27 cellular contexts compared by ENCODE assay signal in genomic region chr4:72864898-72865297, GRCh38.
"Had no signal": no experiment of that assay in that cellular context is flagged by ENCODE, and none has a peak within 500 bp of the region (broad histone marks: within the 10 kb centered on the region; RNA-seq: fewer than 3 reads in every experiment).

No MANE protein-coding gene starts in this region.

- H3K36me3 ChIP-seq: brain microvascular endothelial cell, esophagus muscularis mucosa, gastrocnemius medialis, heart left ventricle had no signal

- DNase-seq: activated CD4-positive, alpha-beta T cell treated with anti-CD3 and anti-CD28 coated beads for 4 hours; activated CD4-positive, alpha-beta T cell treated with anti-CD3 and anti-CD28 coated beads, Interleukin-2, amount 50 U/mL, for 1 hour; activated CD4-positive, alpha-beta T cell treated with anti-CD3 and anti-CD28 coated beads, Interleukin-2, amount 50 U/mL, for 48 hours; activated CD4-positive, CD25-positive, alpha-beta regulatory T cell; activated CD4-positive, CD25-positive, alpha-beta regulatory T cell treated with anti-CD3 and anti-CD28 coated beads, Interleukin-2, amount 50 U/mL, for 72 hours; activated CD8-positive, alpha-beta memory T cell treated with anti-CD3 and anti-CD28 coated beads for 24 hours; activated CD8-positive, alpha-beta T cell treated with anti-CD3 and anti-CD28 coated beads for 36 hours; activated effector memory CD4-positive, alpha-beta T cell treated with Interleukin-2 at 50 U/mL for 16 hours; activated gamma-delta T cell treated with Interleukin-2 at 50 U/mL for 16 hours; activated naive CD4-positive, alpha-beta T cell treated with anti-CD3 and anti-CD28 coated beads, Interleukin-2, amount 10 ng/mL, durations not matched to agents 7 days and 5 days; amniotic stem cell; anterior cingulate cortex; brain microvascular endothelial cell; effector CD4-positive, alpha-beta T cell; effector memory CD8-positive, alpha-beta T cell; erythroblast; foreskin keratinocyte; gastrocnemius medialis; glutamatergic neuron; heart left ventricle; hypothalamus; T-helper 2 cell had no signal

- H3K4me3 ChIP-seq: coronary artery, esophagus muscularis mucosa, gastrocnemius medialis, heart left ventricle had no signal

- H3K4me1 ChIP-seq: esophagus muscularis mucosa, foreskin keratinocyte, gastrocnemius medialis, heart left ventricle had no signal

- H3K27ac ChIP-seq: brain microvascular endothelial cell, coronary artery, esophagus muscularis mucosa, foreskin keratinocyte, gastrocnemius medialis, heart left ventricle had no signal

- H3K27me3 ChIP-seq: brain microvascular endothelial cell, esophagus muscularis mucosa, foreskin keratinocyte, gastrocnemius medialis, heart left ventricle had no signal

- H3K27ac Mint-ChIP-seq: activated CD8-positive, alpha-beta T cell treated with anti-CD3 and anti-CD28 coated beads for 36 hours; activated naive CD4-positive, alpha-beta T cell treated with anti-CD3 and anti-CD28 coated beads, Interleukin-2, amount 10 ng/mL, durations not matched to agents 7 days and 5 days; activated T-helper 17 cell treated with anti-CD3 and anti-CD28 coated beads, Interleukin-2, amount 50 U/mL, for 72 hours; dendritic cell treated with granulocyte-macrophage colony-stimulating factor and Interleukin-4, amounts not matched to agents 40 ng/mL and 50 ng/mL, for 4 days; effector memory CD8-positive, alpha-beta T cell had no signal

- H3K4me1 Mint-ChIP-seq: activated naive CD4-positive, alpha-beta T cell treated with anti-CD3 and anti-CD28 coated beads, Interleukin-2, amount 10 ng/mL, durations not matched to agents 7 days and 5 days; activated T-helper 17 cell treated with anti-CD3 and anti-CD28 coated beads, Interleukin-2, amount 50 U/mL, for 72 hours; central memory CD8-positive, alpha-beta T cell had no signal

- H3K27me3 Mint-ChIP-seq: activated CD8-positive, alpha-beta T cell treated with anti-CD3 and anti-CD28 coated beads for 36 hours; activated naive CD4-positive, alpha-beta T cell treated with anti-CD3 and anti-CD28 coated beads, Interleukin-2, amount 10 ng/mL, durations not matched to agents 7 days and 5 days; central memory CD8-positive, alpha-beta T cell; dendritic cell treated with granulocyte-macrophage colony-stimulating factor and Interleukin-4, amounts not matched to agents 40 ng/mL and 50 ng/mL, for 4 days; effector memory CD8-positive, alpha-beta T cell had no signal

- H3K9me3 ChIP-seq: gastrocnemius medialis had no signal

- H3K4me3 Mint-ChIP-seq: activated CD8-positive, alpha-beta T cell treated with anti-CD3 and anti-CD28 coated beads for 36 hours; activated naive CD4-positive, alpha-beta T cell treated with anti-CD3 and anti-CD28 coated beads, Interleukin-2, amount 10 ng/mL, durations not matched to agents 7 days and 5 days; activated T-helper 17 cell treated with anti-CD3 and anti-CD28 coated beads, Interleukin-2, amount 50 U/mL, for 72 hours; central memory CD8-positive, alpha-beta T cell; dendritic cell treated with granulocyte-macrophage colony-stimulating factor and Interleukin-4, amounts not matched to agents 40 ng/mL and 50 ng/mL, for 4 days; effector memory CD8-positive, alpha-beta T cell had no signal

- H3K36me3 Mint-ChIP-seq: activated naive CD4-positive, alpha-beta T cell treated with anti-CD3 and anti-CD28 coated beads, Interleukin-2, amount 10 ng/mL, durations not matched to agents 7 days and 5 days had no signal

- H3K9me3 Mint-ChIP-seq: activated T-helper 17 cell treated with anti-CD3 and anti-CD28 coated beads, Interleukin-2, amount 50 U/mL, for 72 hours had no signal
